ENCODE assay signal across 8 cellular contexts in the genomic region with DNA sequence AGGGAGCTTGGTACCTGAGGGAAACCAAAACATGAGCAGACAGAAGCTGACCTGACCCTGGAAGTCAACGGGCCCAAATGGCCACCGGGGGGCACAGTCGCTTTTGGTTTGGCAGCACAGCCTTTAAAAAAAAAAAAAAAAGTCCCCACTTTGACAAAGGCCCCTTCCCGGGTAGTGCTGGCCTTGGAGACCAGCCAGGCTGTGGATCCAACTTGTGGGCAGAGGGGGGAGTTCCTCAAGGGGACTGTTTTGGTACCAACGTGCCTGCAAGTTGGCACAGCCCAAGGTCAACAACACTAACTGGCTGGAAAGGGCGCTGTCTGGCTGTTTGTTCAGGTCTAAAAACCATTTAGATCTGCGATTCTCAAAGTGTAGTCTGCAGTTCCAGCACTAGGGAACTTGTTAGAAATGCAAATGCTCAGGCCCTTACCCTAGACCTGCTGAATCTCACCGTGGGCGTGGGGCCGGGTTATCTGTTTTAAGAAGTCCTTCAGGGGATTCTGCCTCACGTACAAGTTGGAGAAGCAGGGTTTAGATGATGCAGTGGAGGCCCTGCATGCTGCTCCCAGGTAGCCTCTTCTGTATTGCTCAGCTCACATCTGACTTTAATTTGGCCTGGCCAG.
DNase-seq lines count a peak whose midpoint lies in the region; ATAC-seq and TF ChIP-seq lines count a peak whose summit lies in the region.

No MANE protein-coding gene starts in this region.

- peaks cover 11% of the 10 kb centered on the region for H3K27me3 Mint-ChIP-seq in CD4-positive, CD25-positive, alpha-beta regulatory T cell

- peak overlapping the region; percentile 72 to 86 (median 84) for H3K4me3 Mint-ChIP-seq in CD4-positive, CD25-positive, alpha-beta regulatory T cell

- TF ChIP-seq CTCF in esophagus squamous epithelium (IDR thresholded peaks at IDR 0.05): peak in 5 of 6 experiments; percentile 6 to 39 (median 24)

- intact Hi-C loops in esophagus squamous epithelium (cut with DNase I): loop anchor here (5.0 kb wide), 1 partner anchor 1173 kb away; no protein-coding TSS in a partner anchor

- H3K36me3 Mint-ChIP-seq in CD4-positive, CD25-positive, alpha-beta regulatory T cell: peaks cover 22% of the 10 kb centered on the region

- no peaks in the 10 kb centered on the region for H3K27me3 ChIP-seq in CD4-positive, CD25-positive, alpha-beta regulatory T cell (ENCODE audit: control insufficient read depth, insufficient read depth, low read length)
- H3K27me3 ChIP-seq in NT2/D1 (ENCODE audit: insufficient read depth, insufficient read length): no peaks in the 10 kb centered on the region
- no peaks in the 10 kb centered on the region for H3K27me3 ChIP-seq in esophagus squamous epithelium
- H3K27me3 ChIP-seq in muscle layer of duodenum (ENCODE audit: low read depth, low read length): no peaks in the 10 kb centered on the region

- H3K36me3 ChIP-seq in CD4-positive, CD25-positive, alpha-beta regulatory T cell (ENCODE audit: control insufficient read depth, insufficient read depth, low read length): peaks cover 36% of the 10 kb centered on the region
- H3K36me3 ChIP-seq in NT2/D1 (ENCODE audit: insufficient read depth, insufficient read length, low read length) (peaks cover 10% of the 10 kb centered on the region), esophagus squamous epithelium (peaks cover 0 to 38% (median 0%) of the 10 kb centered on the region in 3 donors), muscle layer of duodenum (ENCODE audit: control insufficient read depth in 1 of 2, insufficient read depth in 2 of 2, low read length in 2 of 2) (peaks cover 12 to 15% of the 10 kb centered on the region in 2 donors)

- H3K4me3 ChIP-seq in CD4-positive, CD25-positive, alpha-beta regulatory T cell (ENCODE audit: low read depth, low read length): peak overlapping the region; percentile 82
- H3K4me3 ChIP-seq in NT2/D1 (ENCODE audit: insufficient read length, low read depth): peak overlapping the region; percentile 27
- peak overlapping the region; percentile 13 to 50 (median 27) for H3K4me3 ChIP-seq in esophagus squamous epithelium
- H3K4me3 ChIP-seq in muscle layer of duodenum (ENCODE audit: low read depth in 1 of 2, low read length in 2 of 2): peak overlapping the region; percentile 54 to 55

- peaks cover 0 to 7% (median 2%) of the 10 kb centered on the region in 7 donors for H3K9me3 Mint-ChIP-seq in CD4-positive, CD25-positive, alpha-beta regulatory T cell

- peaks cover 20% of the 10 kb centered on the region for H3K4me1 ChIP-seq in CD4-positive, CD25-positive, alpha-beta regulatory T cell (ENCODE audit: control insufficient read depth, insufficient read depth, low read length, poor library complexity, severe bottlenecking)
- H3K4me1 ChIP-seq in NT2/D1 (ENCODE audit: insufficient read depth, insufficient read length): peaks cover 2% of the 10 kb centered on the region
- peaks cover 7 to 36% (median 23%) of the 10 kb centered on the region in 3 donors for H3K4me1 ChIP-seq in esophagus squamous epithelium
- H3K4me1 ChIP-seq in muscle layer of duodenum (ENCODE audit: control insufficient read depth in 1 of 2, insufficient read depth in 2 of 2, low read length in 2 of 2): peaks cover 7 to 23% of the 10 kb centered on the region in 2 donors

- DNase-seq in CD4-positive, CD25-positive, alpha-beta regulatory T cell: peak; percentile 38 to 70 (median 43)
- DNase-seq in HK-2 (ENCODE audit: unreplicated experiment) (peak; percentile 50), NT2/D1 (ENCODE audit: low read depth, low spot score) (peak; percentile 87), activated T-cell treated with anti-CD3 and anti-CD28 coated beads for 4 hours (peak; percentile 40), esophagus squamous epithelium (lab: John Stamatoyannopoulos, UW) (peak; percentile 7)
- DNase-seq in stimulated activated CD8-positive, alpha-beta memory T cell treated with anti-CD3 and anti-CD28 coated beads, Interleukin-7, amount 100 ng/mL, for 24 hours (ENCODE audit: low read depth): peak; percentile 17

- no peak for TF ChIP-seq POLR2A in esophagus squamous epithelium (IDR thresholded peaks at IDR 0.05)

- H3K4me1 Mint-ChIP-seq in CD4-positive, CD25-positive, alpha-beta regulatory T cell: peaks cover 13 to 36% (median 15%) of the 10 kb centered on the region in 4 donors

- 7 to 11% methylated on average over 11 of the region's 11 CpGs for WGBS in esophagus squamous epithelium, 2 donors

- ATAC-seq in CD4-positive, CD25-positive, alpha-beta regulatory T cell (ENCODE audit: low read depth in 2 of 2): peak; percentile 7 to 38
- peak; percentile 28 for ATAC-seq in GM19452 (IDR thresholded peaks at IDR 0.05; ENCODE audit: unreplicated experiment)

- H3K9ac ChIP-seq in NT2/D1 (ENCODE audit: insufficient read length, low read depth): peak overlapping the region; percentile 82

- H3K27ac Mint-ChIP-seq in CD4-positive, CD25-positive, alpha-beta regulatory T cell: peak overlapping the region; percentile 76 to 86 (median 82)

- peaks cover 1 to 4% of the 10 kb centered on the region in 2 experiments for H3K9me3 ChIP-seq in CD4-positive, CD25-positive, alpha-beta regulatory T cell (ENCODE audit: control insufficient read depth in 2 of 2, low read length in 2 of 2)
- H3K9me3 ChIP-seq in NT2/D1 (ENCODE audit: insufficient read depth, low read length) (no peaks in the 10 kb centered on the region), esophagus squamous epithelium (no peaks in the 10 kb centered on the region), muscle layer of duodenum (ENCODE audit: control insufficient read depth in 1 of 2, low read length in 2 of 2) (peaks cover 0 to 2% of the 10 kb centered on the region in 2 donors)

- H3K27ac ChIP-seq in CD4-positive, CD25-positive, alpha-beta regulatory T cell (ENCODE audit: insufficient read depth, low read length, poor library complexity, severe bottlenecking): peak overlapping the region; percentile 14
- peak overlapping the region; percentile 62 to 85 (median 72) for H3K27ac ChIP-seq in esophagus squamous epithelium
- H3K27ac ChIP-seq in muscle layer of duodenum (ENCODE audit: low read length): peak overlapping the region; percentile 64

Comparison
In these comparisons a context has a peak if more than half of its experiments do, and no peak if none do; other contexts are left out.
1. Peak in every context shown above with its lines: DNase-seq, ATAC-seq, H3K4me3 ChIP-seq and H3K27ac ChIP-seq.
2. DNase-seq: peak in every context shown above with its lines; median percentile 87 in NT2/D1; 50 in HK-2; 43 in CD4-positive, CD25-positive, alpha-beta regulatory T cell; 40 in activated T-cell treated with anti-CD3 and anti-CD28 coated beads for 4 hours; 17 in stimulated activated CD8-positive, alpha-beta memory T cell treated with anti-CD3 and anti-CD28 coated beads, Interleukin-7, amount 100 ng/mL, for 24 hours; 7 in esophagus squamous epithelium.
3. H3K27ac ChIP-seq: peak in every context shown above with its lines; median percentile 72 in esophagus squamous epithelium; 64 in muscle layer of duodenum; 14 in CD4-positive, CD25-positive, alpha-beta regulatory T cell.
4. H3K4me3 ChIP-seq: peak in every context shown above with its lines; median percentile 82 in CD4-positive, CD25-positive, alpha-beta regulatory T cell; 54 in muscle layer of duodenum; 27 in NT2/D1; 27 in esophagus squamous epithelium.